In genomic region chr7:128476402-128477335, GRCh38 we compare ENCODE assay signal across 1 cellular context.
TF ChIP-seq lines count a peak whose summit lies in the region.

Gene METTL2B, plus strand, starts transcription at chr7:128476748. Its CDS starts 18 bp downstream, at chr7:128476766.

TF ChIP-seq in HepG2, 621 proteins besides CTCF, POLR2A, EP300 and RAD21 (continued from another document and continues in another):
- TF ChIP-seq ZXDC (CRISPR knock-in tag; IDR thresholded peaks at IDR 0.05) (peak; percentile 80; the same call in 1 of the 2 replicates), ZNF747 (CRISPR knock-in tag; IDR thresholded peaks at IDR 0.05; ENCODE audit: borderline replicate concordance) (0 out of 2 replicates have a peak, but pooled peaks have one; percentile 43), ZNF547 (CRISPR knock-in tag; IDR thresholded peaks at IDR 0.05) (peak; percentile 56; the same call in 1 of the 2 replicates), ZNF451 (CRISPR knock-in tag; IDR thresholded peaks at IDR 0.05) (0 out of 2 replicates have a peak, but pooled peaks have one; percentile 63), MAX (IDR thresholded peaks at IDR 0.05) (peak; percentile 94), ERF (CRISPR knock-in tag; IDR thresholded peaks at IDR 0.05) (peak; percentile 72), SALL1 (CRISPR knock-in tag; IDR thresholded peaks at IDR 0.05) (peak; percentile 87), ZNF616 (CRISPR knock-in tag; IDR thresholded peaks at IDR 0.05; ENCODE audit: low read depth) (0 out of 2 replicates have a peak, but pooled peaks have one; percentile 30), ZNF335 (CRISPR knock-in tag; IDR thresholded peaks at IDR 0.05) (0 out of 2 replicates have a peak, but pooled peaks have one; percentile 35), ZFP36L1 (CRISPR knock-in tag; IDR thresholded peaks at IDR 0.05) (peak; percentile 84), CCDC6 (CRISPR knock-in tag; IDR thresholded peaks at IDR 0.05) (peak; percentile 71; the same call in 1 of the 2 replicates), TBX3 (IDR thresholded peaks at IDR 0.05; ENCODE audit: borderline replicate concordance) (peak; percentile 32; the same call in 1 of the 2 replicates), UBTF (CRISPR knock-in tag; IDR thresholded peaks at IDR 0.05) (peak; percentile 89), SMAD3 (CRISPR knock-in tag; IDR thresholded peaks at IDR 0.05) (peak; percentile 51; the same call in 1 of the 2 replicates), ZNF256 (CRISPR knock-in tag; conservative IDR thresholded peaks at IDR 0.05) (0 out of 2 replicates have a peak, but pooled peaks have one; percentile 84), CAMTA2 (CRISPR knock-in tag; IDR thresholded peaks at IDR 0.05; ENCODE audit: borderline replicate concordance) (0 out of 2 replicates have a peak, but pooled peaks have one; percentile 63), DRAP1 (CRISPR knock-in tag; IDR thresholded peaks at IDR 0.05) (peak; percentile 70), NFYC (CRISPR knock-in tag; IDR thresholded peaks at IDR 0.05) (0 out of 2 replicates have a peak, but pooled peaks have one; percentile 10), ZNF274 (CRISPR knock-in tag; IDR thresholded peaks at IDR 0.05) (peak; percentile 76), SOX5 (CRISPR knock-in tag; IDR thresholded peaks at IDR 0.05; ENCODE audit: borderline replicate concordance) (peak; percentile 41; the same call in 1 of the 2 replicates), ZNF230 (CRISPR knock-in tag; IDR thresholded peaks at IDR 0.05) (peak; percentile 70; the same call in 1 of the 2 replicates), KMT2A (CRISPR knock-in tag; IDR thresholded peaks at IDR 0.05) (peak; percentile 95), HOXA3 (CRISPR knock-in tag; IDR thresholded peaks at IDR 0.05) (peak; percentile 88), NRL (CRISPR knock-in tag; IDR thresholded peaks at IDR 0.05; ENCODE audit: borderline replicate concordance) (peak; percentile 87), ATF4 (CRISPR knock-in tag; IDR thresholded peaks at IDR 0.05) (peak in 1 of 2 experiments; percentile 49; a peak in 1 of 4 replicates), ZNF687 (CRISPR knock-in tag; IDR thresholded peaks at IDR 0.05) (peak; percentile 96), ZNF558 (CRISPR knock-in tag; IDR thresholded peaks at IDR 0.05; ENCODE audit: borderline replicate concordance) (peak; percentile 73; the same call in 1 of the 2 replicates), RELA (CRISPR knock-in tag; IDR thresholded peaks at IDR 0.05) (peak; percentile 53; the same call in 1 of the 2 replicates), POLR2AphosphoS5 (IDR thresholded peaks at IDR 0.05; ENCODE audit: low read depth, low read length) (peak; percentile 77), ZZZ3 (CRISPR knock-in tag; IDR thresholded peaks at IDR 0.05; ENCODE audit: borderline replicate concordance) (peak; percentile 38; the same call in 1 of the 2 replicates), MED8 (CRISPR knock-in tag; IDR thresholded peaks at IDR 0.05; ENCODE audit: insufficient replicate concordance) (peak; percentile 70), ZNF264 (CRISPR knock-in tag; IDR thresholded peaks at IDR 0.05) (peak; percentile 62; the same call in 1 of the 2 replicates), ZNF160 (CRISPR knock-in tag; IDR thresholded peaks at IDR 0.05) (peak; percentile 74), FOXK1 (CRISPR knock-in tag; IDR thresholded peaks at IDR 0.05; ENCODE audit: borderline replicate concordance, low read depth) (peak; percentile 26; the same call in 1 of the 2 replicates), PHF20 (CRISPR knock-in tag; IDR thresholded peaks at IDR 0.05) (peak; percentile 96), ZNF773 (CRISPR knock-in tag; IDR thresholded peaks at IDR 0.05; ENCODE audit: borderline replicate concordance) (0 out of 2 replicates have a peak, but pooled peaks have one; percentile 61), ZBTB10 (CRISPR knock-in tag; IDR thresholded peaks at IDR 0.05; ENCODE audit: borderline replicate concordance) (peak; percentile 70; the same call in 1 of the 2 replicates), MXD1 (CRISPR knock-in tag; IDR thresholded peaks at IDR 0.05) (peak; percentile 73), SAP130 (CRISPR knock-in tag; IDR thresholded peaks at IDR 0.05; ENCODE audit: low read depth) (peak; percentile 95), CEBPG (CRISPR knock-in tag; IDR thresholded peaks at IDR 0.05) (0 out of 2 replicates have a peak, but pooled peaks have one; percentile 22), RORA (CRISPR knock-in tag; IDR thresholded peaks at IDR 0.05) (peak; percentile 59; the same call in 1 of the 2 replicates), ZBTB38 (CRISPR knock-in tag; IDR thresholded peaks at IDR 0.05) (peak; percentile 63; the same call in 1 of the 2 replicates), TARDBP (CRISPR knock-in tag; IDR thresholded peaks at IDR 0.05) (peak; percentile 22; the same call in 1 of the 2 replicates), ZNF883 (CRISPR knock-in tag; IDR thresholded peaks at IDR 0.05; ENCODE audit: not compliant biosample characterization) (peak; percentile 78), SP5 (CRISPR knock-in tag; IDR thresholded peaks at IDR 0.05; ENCODE audit: borderline replicate concordance, low read depth) (peak; percentile 89), DMTF1 (CRISPR knock-in tag; IDR thresholded peaks at IDR 0.05) (0 out of 2 replicates have a peak, but pooled peaks have one; percentile 35), YY1 (IDR thresholded peaks at IDR 0.05; ENCODE audit: insufficient read depth, insufficient replicate concordance, low read depth, low read length) (peak; percentile 96)
